In genomic region chr5:135262364-135262763, GRCh38 we compare ENCODE assay signal across 17 cellular contexts.
A peak's percentile ranks its signal among the peaks of the same experiment; 100 is the strongest.
DNase-seq lines count a peak whose midpoint lies in the region; ATAC-seq, FAIRE-seq and TF ChIP-seq lines count a peak whose summit lies in the region.
"Had no signal": no experiment of that assay in that cellular context is flagged by ENCODE, and none has a peak within 500 bp of the region (broad histone marks: within the 10 kb centered on the region; RNA-seq: fewer than 3 reads in every experiment).

No MANE protein-coding gene starts in this region.

- intact Hi-C loops in upper lobe of right lung (cut with DNase I), result no loop called here

- H3K4me3 ChIP-seq in A549 (no peak overlapping the region), WERI-Rb-1 (ENCODE audit: low read depth, low read length) (no peak overlapping the region), upper lobe of right lung (no peak overlapping the region), trophoblast cell (ENCODE audit: low read depth, low read length) (no peak overlapping the region), GM23338 (no peak overlapping the region)
- H3K4me3 ChIP-seq: GM23248 had no signal

- H3K9me2 ChIP-seq in GM23338 (ENCODE audit: insufficient read depth), result no peaks in the 10 kb centered on the region

- H3K27me3 Mint-ChIP-seq in GM23338 (ENCODE audit: insufficient read depth, low read depth, poor library complexity), result peaks cover 2% of the 10 kb centered on the region

- H3F3A ChIP-seq in GM23338 (replicated peaks; ENCODE audit: low read depth), result no peaks in the 10 kb centered on the region

- no peak overlapping the region for H3K4ac ChIP-seq in trophoblast cell (ENCODE audit: low read depth, low read length)

- H3K14ac ChIP-seq in trophoblast cell (ENCODE audit: low read length), result no peak overlapping the region

- no peak for ATAC-seq in A549
- ATAC-seq in upper lobe of right lung, result no peak
- ATAC-seq in GM23338, result no peak

- H3K27me3 ChIP-seq in WERI-Rb-1 (ENCODE audit: insufficient read depth, low read depth, severe bottlenecking) (no peaks in the 10 kb centered on the region), upper lobe of right lung (no peaks in the 10 kb centered on the region), trophoblast cell (ENCODE audit: insufficient read depth, low read length) (no peaks in the 10 kb centered on the region), GM23338 (ENCODE audit: insufficient read depth) (no peaks in the 10 kb centered on the region)

- H4K91ac ChIP-seq in trophoblast cell (ENCODE audit: low read depth, low read length), result no peak overlapping the region

- H3K79me1 ChIP-seq in trophoblast cell (ENCODE audit: low read length), result no peaks in the 10 kb centered on the region

- TF ChIP-seq CTCF in A549 (IDR thresholded peaks at IDR 0.05), result no peak
- TF ChIP-seq CTCF in WERI-Rb-1 (IDR thresholded peaks at IDR 0.05; ENCODE audit: low read depth, low read length), result no peak
- no peak for TF ChIP-seq CTCF in upper lobe of right lung (IDR thresholded peaks at IDR 0.05)
- TF ChIP-seq CTCF in GM23338 (conservative IDR thresholded peaks at IDR 0.05; ENCODE audit: low read depth in 2 of 2), result no peak

- POLR2A ChIA-PET in A549 (lab: Yijun Ruan, JAX), result no interaction called here

- H3K27ac ChIP-seq in A549 (peak overlapping the region; percentile 68 to 79; a peak in 5 of 6 replicates), WERI-Rb-1 (peak overlapping the region; percentile 97), upper lobe of right lung (no peak overlapping the region), trophoblast cell (ENCODE audit: low read depth, low read length) (no peak overlapping the region), GM23338 (ENCODE audit: low read depth) (no peak overlapping the region)
- H3K27ac ChIP-seq: GM23248 had no signal

- no peaks in the 10 kb centered on the region for H3K36me3 Mint-ChIP-seq in GM23338 (ENCODE audit: low read depth)

- no peak overlapping the region for H3K27ac Mint-ChIP-seq in GM23338
- H3K27ac Mint-ChIP-seq: B cell; CD4-positive, alpha-beta T cell; HFFc6 had no signal

- no peak overlapping the region for H3K4me3 Mint-ChIP-seq in GM23338
- H3K4me3 Mint-ChIP-seq: B cell; CD4-positive, alpha-beta T cell; HFFc6 had no signal

- H3K9me3 Mint-ChIP-seq in GM23338, result no peaks in the 10 kb centered on the region

- no peak overlapping the region for H3K23ac ChIP-seq in trophoblast cell (ENCODE audit: low read length)

- peak; percentile 7 for FAIRE-seq in A549 (lab: Jason Lieb, UNC)
- FAIRE-seq: HTR-8/SVneo had no signal

- H3K36me3 ChIP-seq in WERI-Rb-1 (no peaks in the 10 kb centered on the region), upper lobe of right lung (no peaks in the 10 kb centered on the region), trophoblast cell (ENCODE audit: control insufficient read depth in 1 of 2, insufficient read depth in 2 of 2, low read length in 2 of 2) (no peaks in the 10 kb centered on the region), GM23338 (ENCODE audit: insufficient read depth) (no peaks in the 10 kb centered on the region)

- CTCF ChIA-PET in A549 (lab: Yijun Ruan, JAX), result interaction anchor here (0.8 kb wide), 1 partner anchor 16 kb away, joined by 4 read pairs; no protein-coding TSS in a partner anchor

- no peak overlapping the region for H4K8ac ChIP-seq in trophoblast cell (ENCODE audit: low read depth, low read length)

- H3K4me2 ChIP-seq in A549 (no peak overlapping the region; the same call in 2 of the 3 replicates), trophoblast cell (ENCODE audit: low read length) (no peak overlapping the region), GM23338 (no peak overlapping the region)

- H3K18ac ChIP-seq in trophoblast cell (ENCODE audit: low read length), result no peak overlapping the region

- H3K79me2 ChIP-seq in trophoblast cell (ENCODE audit: control insufficient read depth, insufficient read depth, low read length, poor library complexity), result no peaks in the 10 kb centered on the region
- no peaks in the 10 kb centered on the region for H3K79me2 ChIP-seq in GM23338 (replicated peaks; ENCODE audit: insufficient read depth)

- H2BK5ac ChIP-seq in trophoblast cell (ENCODE audit: low read depth, low read length, poor library complexity), result no peak overlapping the region

- 0 out of 3 replicates have a peak, but pooled peaks cover 3% of the 10 kb centered on the region for H3K4me1 Mint-ChIP-seq in GM23338
- H3K4me1 Mint-ChIP-seq: B cell had no signal

- no peak for TF ChIP-seq EP300 in A549 (IDR thresholded peaks at IDR 0.05)

- H2AFZ ChIP-seq in trophoblast cell (ENCODE audit: insufficient read depth, low read length, poor library complexity), result no peak overlapping the region
- H2AFZ ChIP-seq in GM23338, result no peak overlapping the region
- H2AFZ ChIP-seq: GM23248 had no signal

- no peak overlapping the region for H2BK12ac ChIP-seq in trophoblast cell (ENCODE audit: low read length)

- H3K4me1 ChIP-seq in A549 (peaks cover 26% of the 10 kb centered on the region), upper lobe of right lung (no peaks in the 10 kb centered on the region), trophoblast cell (ENCODE audit: control insufficient read depth in 1 of 2, insufficient read depth in 2 of 2, low read length in 2 of 2) (no peaks in the 10 kb centered on the region), GM23338 (ENCODE audit: insufficient read depth) (no peaks in the 10 kb centered on the region)

- 88% methylated on average over 5 of the region's 5 CpGs for WGBS in A549 (ENCODE audit: missing lambda C conversion rate)
- no CpG with 5 or more reads among the region's 5 CpGs for WGBS in trophoblast cell (ENCODE audit: extremely low coverage, insufficient coverage, insufficient read length)

- H3K9ac ChIP-seq in trophoblast cell (ENCODE audit: low read length), result no peak overlapping the region
- H3K9ac ChIP-seq: GM23248 had no signal

- H4K20me1 ChIP-seq in GM23338 (replicated peaks; ENCODE audit: insufficient read depth), result no peaks in the 10 kb centered on the region

- DNase-seq in A549 (ENCODE audit: low read depth in 1 of 2, low spot score in 1 of 2) (no peak), ELR (ENCODE audit: low read depth) (peak; percentile 29), LHCN-M2 (ENCODE audit: low read depth) (peak; percentile 23), WERI-Rb-1 (no peak), upper lobe of right lung (no peak), COLO829 (ENCODE audit: low spot score) (no peak), trophoblast cell (no peak), GM23338 (ENCODE audit: low spot score) (no peak)
- DNase-seq: C1 segment of cervical spinal cord; CD4-positive, alpha-beta T cell; DND-41; GM23248; H7; HFFc6; KBM-7 had no signal

- no peak for TF ChIP-seq POLR2A in A549 (IDR thresholded peaks at IDR 0.05; ENCODE audit: low read length)

- no peak overlapping the region for H2BK120ac ChIP-seq in trophoblast cell (ENCODE audit: insufficient read depth, low read length, poor library complexity)

- H2AK5ac ChIP-seq in trophoblast cell (ENCODE audit: low read length), result no peak overlapping the region

- H3K9me3 ChIP-seq in A549, result peaks cover 22% of the 10 kb centered on the region
- peaks cover 10% of the 10 kb centered on the region for H3K9me3 ChIP-seq in WERI-Rb-1 (ENCODE audit: severe bottlenecking)
- H3K9me3 ChIP-seq in upper lobe of right lung, result no peaks in the 10 kb centered on the region
- no peaks in the 10 kb centered on the region for H3K9me3 ChIP-seq in trophoblast cell (ENCODE audit: insufficient read depth, low read depth, low read length)

- H4K12ac ChIP-seq in trophoblast cell (ENCODE audit: low read depth, low read length), result no peak overlapping the region

- no peak for TF ChIP-seq RAD21 in A549 (conservative IDR thresholded peaks at IDR 0.05 in 1 of 2, IDR thresholded peaks at IDR 0.05 in 1 of 2)

TF ChIP-seq in A549, 52 proteins besides CTCF, POLR2A, EP300 and RAD21 (continues in another document):
- TF ChIP-seq MAX (IDR thresholded peaks at IDR 0.05) (no peak), FOSL2 (IDR thresholded peaks at IDR 0.05) (no peak), FOSL2 (CRISPR knock-in tag; IDR thresholded peaks at IDR 0.05) (no peak), TP53 (CRISPR knock-in tag; IDR thresholded peaks at IDR 0.05) (no peak), ZNF302 (CRISPR knock-in tag; IDR thresholded peaks at IDR 0.05) (no peak), NPAS2 (CRISPR knock-in tag; IDR thresholded peaks at IDR 0.05; ENCODE audit: borderline replicate concordance) (no peak), MAZ (IDR thresholded peaks at IDR 0.05; ENCODE audit: borderline replicate concordance, low read depth, low read length) (no peak)
- TF ChIP-seq, protein P1, sequence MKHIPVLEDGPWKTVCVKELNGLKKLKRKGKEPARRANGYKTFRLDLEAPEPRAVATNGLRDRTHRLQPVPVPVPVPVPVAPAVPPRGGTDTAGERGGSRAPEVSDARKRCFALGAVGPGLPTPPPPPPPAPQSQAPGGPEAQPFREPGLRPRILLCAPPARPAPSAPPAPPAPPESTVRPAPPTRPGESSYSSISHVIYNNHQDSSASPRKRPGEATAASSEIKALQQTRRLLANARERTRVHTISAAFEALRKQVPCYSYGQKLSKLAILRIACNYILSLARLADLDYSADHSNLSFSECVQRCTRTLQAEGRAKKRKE (CRISPR knock-in tag; IDR thresholded peaks at IDR 0.05; ENCODE audit: low read depth), result no peak

TF ChIP-seq in GM23338, 12 proteins besides CTCF, POLR2A, EP300 and RAD21:
- TF ChIP-seq ZNF331 (CRISPR knock-in tag; IDR thresholded peaks at IDR 0.05; ENCODE audit: low read depth), result no peak
- TF ChIP-seq ZNF114 (CRISPR knock-in tag; IDR thresholded peaks at IDR 0.05), result no peak

Comparison
In these comparisons a context has a peak if more than half of its experiments do, and no peak if none do; other contexts are left out.
1. DNase-seq: peak in ELR (single experiment) and LHCN-M2 (single experiment); none in A549 (0 of 2), WERI-Rb-1 (single experiment), upper lobe of right lung (single experiment), COLO829 (single experiment), trophoblast cell (0 of 2) and GM23338 (single experiment).
2. H3K27ac ChIP-seq: peak in A549 (2 of 2) and WERI-Rb-1 (single experiment); none in upper lobe of right lung (single experiment), trophoblast cell (single experiment) and GM23338 (single experiment).